8 cellular contexts compared by ENCODE assay signal in the genomic region with DNA sequence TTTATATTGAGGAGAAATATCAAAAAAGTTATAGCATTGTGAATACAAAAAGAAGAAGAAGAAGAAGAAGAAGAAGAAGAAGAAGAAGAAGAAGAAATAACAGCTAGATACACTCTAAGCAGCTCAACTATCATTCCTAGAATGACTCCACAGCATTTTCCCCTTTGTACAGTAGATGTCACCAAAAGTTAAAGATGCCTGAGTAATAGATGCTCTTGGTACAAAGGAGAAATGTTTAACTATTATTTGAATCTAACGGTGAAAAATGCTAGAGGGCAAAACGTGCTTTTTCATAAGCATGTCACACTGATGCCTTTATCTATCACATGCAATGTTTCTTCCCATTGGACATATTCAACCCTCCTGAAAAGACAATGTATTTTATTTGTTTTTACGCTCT.
A peak's percentile ranks its signal among the peaks of the same experiment; 100 is the strongest.
DNase-seq lines count a peak whose midpoint lies in the region; ATAC-seq and TF ChIP-seq lines count a peak whose summit lies in the region.

No MANE protein-coding gene starts in this region.

- H3K4me3 ChIP-seq in DND-41 (ENCODE audit: low read depth in 1 of 2, low read length in 2 of 2) (no peak overlapping the region), RWPE2 (ENCODE audit: severe bottlenecking) (no peak overlapping the region), kidney epithelial cell (ENCODE audit: low read depth, low read length) (no peak overlapping the region)

- H3K79me2 ChIP-seq in DND-41 (ENCODE audit: insufficient read depth, low read length), result no peaks in the 10 kb centered on the region

- no peaks in the 10 kb centered on the region for H4K20me1 ChIP-seq in DND-41 (ENCODE audit: insufficient read depth, low read length)

- DNase-seq in DND-41, result no peak
- DNase-seq in RWPE2 (ENCODE audit: low spot score), result no peak
- DNase-seq in kidney epithelial cell (ENCODE audit: low read depth), result no peak
- DNase-seq in substantia nigra (lab: John Stamatoyannopoulos, UW), result no peak
- DNase-seq in mucosa of gallbladder (ENCODE audit: low spot score), result no peak

- no peaks in the 10 kb centered on the region for H3K9me3 ChIP-seq in DND-41 (ENCODE audit: insufficient read depth, low read length, severe bottlenecking)
- no peaks in the 10 kb centered on the region for H3K9me3 ChIP-seq in RWPE2 (ENCODE audit: severe bottlenecking)

- H3K27ac ChIP-seq in DND-41 (ENCODE audit: low read length), result no peak overlapping the region
- no peak overlapping the region for H3K27ac ChIP-seq in RWPE2 (ENCODE audit: poor library complexity, severe bottlenecking)
- no peak overlapping the region for H3K27ac ChIP-seq in substantia nigra (ENCODE audit: low read depth, low read length, poor library complexity, severe bottlenecking)

- H3K4me2 ChIP-seq in DND-41 (ENCODE audit: insufficient read depth, low read length), result no peak overlapping the region

- H3K9ac ChIP-seq in DND-41 (ENCODE audit: low read depth, low read length), result no peak overlapping the region

- H3K36me3 ChIP-seq in DND-41 (ENCODE audit: insufficient read depth, low read length), result no peaks in the 10 kb centered on the region
- no peaks in the 10 kb centered on the region for H3K36me3 ChIP-seq in RWPE2 (ENCODE audit: low read depth)
- H3K36me3 ChIP-seq in kidney epithelial cell (ENCODE audit: control insufficient read depth, insufficient read depth, low read length), result no peaks in the 10 kb centered on the region

- H2AFZ ChIP-seq in DND-41 (ENCODE audit: low read depth, low read length), result no peak overlapping the region

- TF ChIP-seq CTCF in DND-41 (IDR thresholded peaks at IDR 0.05; ENCODE audit: borderline replicate concordance, extremely low read depth, low read length, poor library complexity, severe bottlenecking) (peak; percentile 64), RWPE2 (IDR thresholded peaks at IDR 0.05; ENCODE audit: poor library complexity, severe bottlenecking) (peak; percentile 69), kidney epithelial cell (IDR thresholded peaks at IDR 0.05; ENCODE audit: insufficient read depth, low read length, poor library complexity, severe bottlenecking) (peak; percentile 9)

- H3K27me3 ChIP-seq in DND-41 (ENCODE audit: insufficient read depth, low read length, poor library complexity) (no peaks in the 10 kb centered on the region), RWPE2 (ENCODE audit: insufficient read depth, poor library complexity, severe bottlenecking) (no peaks in the 10 kb centered on the region), kidney epithelial cell (ENCODE audit: control insufficient read depth, insufficient read depth, low read length) (no peaks in the 10 kb centered on the region)

- H3K4me1 ChIP-seq in DND-41 (ENCODE audit: insufficient read depth, low read length) (no peaks in the 10 kb centered on the region), RWPE2 (ENCODE audit: insufficient read depth, poor library complexity, severe bottlenecking) (no peaks in the 10 kb centered on the region)

- ATAC-seq in DND-41 (ENCODE audit: insufficient read depth, low read depth) (peak; percentile 62; the same call in 2 of the 3 replicates), HG02610 (IDR thresholded peaks at IDR 0.05; ENCODE audit: unreplicated experiment) (peak; percentile 61), RWPE2 (ENCODE audit: low read depth) (peak; percentile 61; the same call in 2 of the 3 replicates), HG03175 (IDR thresholded peaks at IDR 0.05; ENCODE audit: unreplicated experiment) (no peak), HG03159 (IDR thresholded peaks at IDR 0.05; ENCODE audit: unreplicated experiment) (no peak)

Comparison
In these comparisons a context has a peak if more than half of its experiments do, and no peak if none do; other contexts are left out.
1. ATAC-seq: peak in DND-41 (single experiment), HG02610 (single experiment) and RWPE2 (single experiment); none in HG03175 (single experiment) and HG03159 (single experiment).
2. CTCF ChIP-seq: peak in every context shown above with its lines; median percentile 69 in RWPE2; 64 in DND-41; 9 in kidney epithelial cell.